Comparison of ENCODE assay signal across 9 cellular contexts in genomic region chr11:65791719-65792213, GRCh38. TPM values are rescaled to one million over a fixed set of nuclear protein-coding genes. Genes with fewer than 3 reads are reported as not detected.
A peak's percentile ranks its signal among the peaks of the same experiment; 100 is the strongest.
DNase-seq lines count a peak whose midpoint lies in the region; ATAC-seq and TF ChIP-seq lines count a peak whose summit lies in the region.
"Had no signal": no experiment of that assay in that cellular context is flagged by ENCODE, and none has a peak within 500 bp of the region (broad histone marks: within the 10 kb centered on the region; RNA-seq: fewer than 3 reads in every experiment).

No MANE protein-coding gene starts in this region.

- H3K9me3 Mint-ChIP-seq in Calu3 (ENCODE audit: low read depth, unreplicated experiment): no peaks in the 10 kb centered on the region
- H3K9me3 Mint-ChIP-seq in activated T-cell treated with anti-CD3 and anti-CD28 coated beads, Interleukin-2, amount 50 U/mL, for 72 hours: no peaks in the 10 kb centered on the region

- no peaks in the 10 kb centered on the region for H3K9me3 ChIP-seq in adrenal gland (replicated peaks in 1 of 3)

- H3K36me3 Mint-ChIP-seq in Calu3 (ENCODE audit: insufficient read depth, unreplicated experiment): peaks cover 69% of the 10 kb centered on the region
- no peaks in the 10 kb centered on the region for H3K36me3 Mint-ChIP-seq in activated T-cell treated with anti-CD3 and anti-CD28 coated beads, Interleukin-2, amount 50 U/mL, for 72 hours (ENCODE audit: insufficient read depth in 2 of 2)
- H3K36me3 Mint-ChIP-seq: brain had no signal

- no TSS peak for BruUV-seq in Calu3 (replicated peaks; lab: Mats Ljungman, UMichigan)

- peak overlapping the region; percentile 61 for H3K4me3 Mint-ChIP-seq in Calu3 (ENCODE audit: low read depth, unreplicated experiment)
- H3K4me3 Mint-ChIP-seq in activated T-cell treated with anti-CD3 and anti-CD28 coated beads, Interleukin-2, amount 50 U/mL, for 72 hours: no peak overlapping the region
- H3K4me3 Mint-ChIP-seq: brain had no signal

- no peak overlapping the region for H3K4me3 ChIP-seq in adrenal gland

- no peaks in the 10 kb centered on the region for H3K27me3 Mint-ChIP-seq in Calu3 (ENCODE audit: unreplicated experiment)
- peaks cover 31% of the 10 kb centered on the region for H3K27me3 Mint-ChIP-seq in activated T-cell treated with anti-CD3 and anti-CD28 coated beads, Interleukin-2, amount 50 U/mL, for 72 hours (ENCODE audit: low read depth)

- H3K27ac ChIP-seq in adrenal gland: no peak overlapping the region

- TF ChIP-seq POLR2A in adrenal gland (IDR thresholded peaks at IDR 0.05): no peak

- H3K4me1 Mint-ChIP-seq in Calu3 (ENCODE audit: low read depth, unreplicated experiment): peaks cover 37% of the 10 kb centered on the region
- H3K4me1 Mint-ChIP-seq in activated T-cell treated with anti-CD3 and anti-CD28 coated beads, Interleukin-2, amount 50 U/mL, for 72 hours (ENCODE audit: low read depth): peaks cover 5% of the 10 kb centered on the region

- WGBS in adrenal gland, 4 donors: 73 to 88% (median 82%) methylated on average over 3 to 13 of the region's 13 CpGs

- peaks cover 0 to 8% of the 10 kb centered on the region in 2 donors for H3K4me1 ChIP-seq in adrenal gland (replicated peaks in 1 of 2)

- ATAC-seq in GM19351 (IDR thresholded peaks at IDR 0.05; ENCODE audit: unreplicated experiment): peak; percentile 79
- ATAC-seq in activated T-cell treated with anti-CD3 and anti-CD28 coated beads, Interleukin-2, amount 50 U/mL, for 72 hours (replicated peaks in 1 of 2): peak; percentile 92 to 97

- DNase-seq in Calu3 (peak; percentile 76), MV-4-11 (lab: John Stamatoyannopoulos, UW) (peak; percentile 84), adrenal gland (no peak), NCI-H2171 (lab: John Stamatoyannopoulos, UW) (no peak), putamen (ENCODE audit: low spot score) (no peak)
- peak; percentile 71 to 75 for DNase-seq in activated T-cell treated with anti-CD3 and anti-CD28 coated beads, Interleukin-2, amount 50 U/mL, for 72 hours
- DNase-seq in stimulated activated CD4-positive, alpha-beta T cell treated with anti-CD3 and anti-CD28 coated beads, Interleukin-12 subunit alpha, Interleukin-12 subunit beta, amount 100 ng/mL, for 4 hours: peak; percentile 29

- peaks cover 40% of the 10 kb centered on the region for H3K27me3 ChIP-seq in adrenal gland

- CTCF ChIA-PET in Calu3 (lab: Charles Lee): interaction anchor here (0.9 to 2.0 kb wide), 3 partner anchors 8 to 71 kb away, joined by 5 to 13 read pairs (median 5); partner anchors contain the start of genes AP5B1 and RNASEH2C

- peak overlapping the region; percentile 64 for H3K27ac Mint-ChIP-seq in Calu3 (ENCODE audit: unreplicated experiment)
- no peak overlapping the region for H3K27ac Mint-ChIP-seq in activated T-cell treated with anti-CD3 and anti-CD28 coated beads, Interleukin-2, amount 50 U/mL, for 72 hours
- H3K27ac Mint-ChIP-seq: brain had no signal

- TF ChIP-seq CTCF in Calu3 (IDR thresholded peaks at IDR 0.05; ENCODE audit: unreplicated experiment) (no peak), adrenal gland (IDR thresholded peaks at IDR 0.05) (no peak)

- intact Hi-C loops in Calu3 (cut with micrococcal nuclease; ENCODE audit: unreplicated experiment) (no loop called here), adrenal gland (cut with DNase I) (no loop called here)

- H3K36me3 ChIP-seq in adrenal gland (replicated peaks in 1 of 2): no peaks in the 10 kb centered on the region

RNA-seq across cellular contexts. Expression of gene OVOL1, which starts 4.9 kb away (rescaled TPM):
- total RNA-seq in Calu3 (2022) (12.7 and 15.2 TPM in 2 replicates), adrenal gland (not detected)
- under 1 TPM in 1 of 2 donors, not detected in 1; 0.16 TPM for total RNA-seq in activated T-cell treated with anti-CD3 and anti-CD28 coated beads, Interleukin-2, amount 50 U/mL, for 72 hours
- polyA plus RNA-seq in adrenal gland: under 1 TPM in 1 of 3 donors, not detected in 2; 0.07 TPM

RNA-seq across cellular contexts. Expression of gene AP5B1, which starts 11.0 kb away (rescaled TPM):
- total RNA-seq in Calu3 (2022): 18.5 and 21.9 TPM in 2 replicates
- 10 to 100 TPM; 20.0 to 22.4 TPM for total RNA-seq in activated T-cell treated with anti-CD3 and anti-CD28 coated beads, Interleukin-2, amount 50 U/mL, for 72 hours
- 10 to 100 TPM; 13.5 to 30.8 (median 18.0) TPM for total RNA-seq in adrenal gland
- 1 to 10 TPM; 1.9 to 8.2 (median 3.4) TPM for polyA plus RNA-seq in adrenal gland

RNA-seq across cellular contexts. Expression of gene SNX32, which starts 42.0 kb away (rescaled TPM):
- total RNA-seq in Calu3 (2022) (not detected in 2 replicates), adrenal gland (1 to 10 TPM in 1 of 8 donors, under 1 TPM in 4, not detected in 3; 0.25 to 1.2 (median 0.43) TPM)
- 1 to 10 TPM; 2.2 to 4.6 TPM for total RNA-seq in activated T-cell treated with anti-CD3 and anti-CD28 coated beads, Interleukin-2, amount 50 U/mL, for 72 hours
- 1 to 10 TPM in 1 of 3 donors, under 1 TPM in 2; 0.11 to 1.1 (median 0.61) TPM for polyA plus RNA-seq in adrenal gland

Comparison
In these comparisons a context has a peak if more than half of its experiments do, and no peak if none do; other contexts are left out.
1. DNase-seq: peak in Calu3 (single experiment), MV-4-11 (single experiment), activated T-cell treated with anti-CD3 and anti-CD28 coated beads, Interleukin-2, amount 50 U/mL, for 72 hours (2 of 2) and stimulated activated CD4-positive, alpha-beta T cell treated with anti-CD3 and anti-CD28 coated beads, Interleukin-12 subunit alpha, Interleukin-12 subunit beta, amount 100 ng/mL, for 4 hours (single experiment); none in adrenal gland (0 of 7), NCI-H2171 (single experiment) and putamen (single experiment).
2. RNA of gene OVOL1, which starts 4.9 kb away (total RNA-seq): 12.7 to 15.2 TPM in Calu3; 0.16 TPM in activated T-cell treated with anti-CD3 and anti-CD28 coated beads, Interleukin-2, amount 50 U/mL, for 72 hours and not detected in adrenal gland; every median in the first group is over 10 times any median in the second.